Comparison of ENCODE assay signal across 19 cellular contexts in genomic region chr2:174963437-174964400, GRCh38. TPM values are rescaled to one million over a fixed set of nuclear protein-coding genes. Genes with fewer than 3 reads are reported as not detected.
DNase-seq lines count a peak whose midpoint lies in the region; TF ChIP-seq lines count a peak whose summit lies in the region.
"Had no signal": no experiment of that assay in that cellular context is flagged by ENCODE, and none has a peak within 500 bp of the region (broad histone marks: within the 10 kb centered on the region; RNA-seq: fewer than 3 reads in every experiment).

No MANE protein-coding gene starts in this region.

- peaks cover 1% of the 10 kb centered on the region for H3K79me1 ChIP-seq in mesendoderm (ENCODE audit: low read length)

- H3K27ac ChIP-seq in MM.1S (ENCODE audit: low read length) = peak overlapping the region; percentile 50
- peak overlapping the region; percentile 1 for H3K27ac ChIP-seq in mesendoderm (ENCODE audit: low read depth, low read length)
- H3K27ac ChIP-seq: gastroesophageal sphincter, left lung, Peyer's patch, right atrium auricular region, thyroid gland had no signal

- H3K4ac ChIP-seq in mesendoderm (ENCODE audit: low read depth, low read length) = no peak overlapping the region

- peaks cover 2% of the 10 kb centered on the region for H3K9me3 Mint-ChIP-seq in chondrocyte (ENCODE audit: low read depth)
- H3K9me3 Mint-ChIP-seq in type B pancreatic cell = no peaks in the 10 kb centered on the region
- H3K9me3 Mint-ChIP-seq: activated naive CD4-positive, alpha-beta T cell treated with anti-CD3 and anti-CD28 coated beads, Interleukin-2, amount 50 U/mL, for 72 hours had no signal

- DNase-seq in MM.1S = peak; percentile 52
- no peak for DNase-seq in chondrocyte (ENCODE audit: low spot score)
- DNase-seq in mesendoderm = peak; percentile 58
- no peak for DNase-seq in type B pancreatic cell (ENCODE audit: extremely low spot score, unreplicated experiment)
- DNase-seq in GM19240 (ENCODE audit: insufficient read length, low spot score) = no peak
- no peak for DNase-seq in NCI-H748 treated with DMSO at 0.1 percent for 48 hours (lab: John Stamatoyannopoulos, UW)
- DNase-seq in NCI-H128 (lab: John Stamatoyannopoulos, UW; ENCODE audit: unreplicated experiment) = no peak
- DNase-seq: activated CD4-positive, CD25-positive, alpha-beta regulatory T cell treated with anti-CD3 and anti-CD28 coated beads, Interleukin-2, amount 50 U/mL, for 72 hours; left lung; MG63; mucosa of descending colon; NCI-H187; NCI-H2227 treated with DMSO at 0.1 percent for 48 hours; Peyer's patch; stimulated activated naive CD4-positive, alpha-beta T cell; thyroid gland had no signal

- no peak overlapping the region for H4K5ac ChIP-seq in mesendoderm (ENCODE audit: low read length)

- no CpG with 5 or more reads among the region's 7 CpGs for WGBS in mesendoderm (ENCODE audit: extremely low coverage, insufficient coverage, low lambda C conversion rate)

- H3K4me1 Mint-ChIP-seq in chondrocyte (ENCODE audit: low read depth) (peaks cover 56% of the 10 kb centered on the region), type B pancreatic cell (ENCODE audit: unreplicated experiment) (peaks cover 38% of the 10 kb centered on the region)

- H3K9me3 ChIP-seq in MM.1S (replicated peaks; ENCODE audit: insufficient read depth, low read length) = no peaks in the 10 kb centered on the region
- H3K9me3 ChIP-seq: gastroesophageal sphincter, left lung, MG63, mucosa of descending colon, Peyer's patch, right atrium auricular region, thyroid gland had no signal

- H3K27me3 Mint-ChIP-seq in chondrocyte (ENCODE audit: low read depth) (no peaks in the 10 kb centered on the region), type B pancreatic cell (no peaks in the 10 kb centered on the region)

- H3K4me3 ChIP-seq in MM.1S (ENCODE audit: low read length) (peak overlapping the region; percentile 35), mesendoderm (ENCODE audit: low read length) (no peak overlapping the region)
- H3K4me3 ChIP-seq: gastroesophageal sphincter, left lung, MG63, mucosa of descending colon, Peyer's patch, right atrium auricular region, thyroid gland had no signal

- H3K36me3 Mint-ChIP-seq in chondrocyte (ENCODE audit: low read depth) = no peaks in the 10 kb centered on the region
- no peaks in the 10 kb centered on the region for H3K36me3 Mint-ChIP-seq in type B pancreatic cell
- H3K36me3 Mint-ChIP-seq: activated naive CD4-positive, alpha-beta T cell treated with anti-CD3 and anti-CD28 coated beads, Interleukin-2, amount 50 U/mL, for 72 hours had no signal

- no peak overlapping the region for H2BK120ac ChIP-seq in mesendoderm (ENCODE audit: low read depth, low read length)

- no peak overlapping the region for H4K8ac ChIP-seq in mesendoderm (ENCODE audit: low read depth, low read length)

- H3K9me2 ChIP-seq in MM.1S (replicated peaks; ENCODE audit: insufficient read depth, low read length) = no peaks in the 10 kb centered on the region

- TF ChIP-seq CTCF in MM.1S (IDR thresholded peaks at IDR 0.05; ENCODE audit: low read length) (no peak), chondrocyte (IDR thresholded peaks at IDR 0.05) (no peak), type B pancreatic cell (conservative IDR thresholded peaks at IDR 0.05) (no peak)

- peak overlapping the region; percentile 20 for H3K18ac ChIP-seq in mesendoderm (ENCODE audit: low read length)

- no peak overlapping the region for H3K4me3 Mint-ChIP-seq in chondrocyte (ENCODE audit: unreplicated experiment)
- H3K4me3 Mint-ChIP-seq in type B pancreatic cell = no peak overlapping the region

- H2AK5ac ChIP-seq in mesendoderm (ENCODE audit: low read length) = no peak overlapping the region

- no peaks in the 10 kb centered on the region for H4K20me1 ChIP-seq in MM.1S (ENCODE audit: insufficient read depth, low read length)

- peak overlapping the region; percentile 30 for H3K56ac ChIP-seq in mesendoderm (ENCODE audit: low read length)

- H3K9ac ChIP-seq in MM.1S (ENCODE audit: low read length) (no peak overlapping the region), mesendoderm (ENCODE audit: low read length) (no peak overlapping the region)

- H3K4me2 ChIP-seq in MM.1S (ENCODE audit: low read depth, low read length) = peak overlapping the region; percentile 47
- no peak overlapping the region for H3K4me2 ChIP-seq in mesendoderm (ENCODE audit: low read length)

- H3K36me3 ChIP-seq in MM.1S (replicated peaks; ENCODE audit: insufficient read depth, low read length) = no peaks in the 10 kb centered on the region
- no peaks in the 10 kb centered on the region for H3K36me3 ChIP-seq in mesendoderm (ENCODE audit: control insufficient read depth, insufficient read depth, low read length)
- H3K36me3 ChIP-seq: gastroesophageal sphincter, left lung, MG63, Peyer's patch, right atrium auricular region, thyroid gland had no signal

- H3K79me2 ChIP-seq in MM.1S (ENCODE audit: low read length) (no peaks in the 10 kb centered on the region), mesendoderm (ENCODE audit: control insufficient read depth, insufficient read depth, low read length) (peaks cover 27% of the 10 kb centered on the region)

- peak overlapping the region; percentile 5 for H2BK5ac ChIP-seq in mesendoderm (ENCODE audit: low read length)

- H2AFZ ChIP-seq in MM.1S (ENCODE audit: low read length) = peak overlapping the region; percentile 62

- H3F3A ChIP-seq in MM.1S (ENCODE audit: insufficient read depth, low read length) = peaks cover 31% of the 10 kb centered on the region

- no peak overlapping the region for H2BK15ac ChIP-seq in mesendoderm (replicated peaks; ENCODE audit: low read depth)

- H3K27ac Mint-ChIP-seq in chondrocyte (ENCODE audit: unreplicated experiment) (peak overlapping the region; percentile 55), type B pancreatic cell (peak overlapping the region; percentile 4)

- H3K4me1 ChIP-seq in MM.1S (ENCODE audit: low read length) (peaks cover 23% of the 10 kb centered on the region), mesendoderm (ENCODE audit: control insufficient read depth, low read depth, low read length) (peaks cover 14% of the 10 kb centered on the region)
- H3K4me1 ChIP-seq: left lung, Peyer's patch had no signal

- H3K27me3 ChIP-seq in MM.1S (replicated peaks; ENCODE audit: insufficient read depth, low read length) (no peaks in the 10 kb centered on the region), mesendoderm (ENCODE audit: insufficient read depth, low read length, poor library complexity) (no peaks in the 10 kb centered on the region)
- H3K27me3 ChIP-seq: gastroesophageal sphincter, left lung, MG63, Peyer's patch, right atrium auricular region, thyroid gland had no signal

- no peak overlapping the region for H3K23ac ChIP-seq in mesendoderm (ENCODE audit: low read length)

RNA-seq across cellular contexts. Expression of gene CHN1, which starts 41.5 kb away (rescaled TPM):
- total RNA-seq in chondrocyte (18.4 to 66.1 TPM (median 23.1 TPM) in 3 replicates), type B pancreatic cell (ENCODE audit: low replicate concordance) (11.6 and 24.0 TPM in 2 replicates)
- 32.8 TPM for polyA plus RNA-seq in mesendoderm (2013, experiment 1 of 2)
- 32.0 TPM for polyA plus RNA-seq in mesendoderm (2013, experiment 2 of 2)

Comparison
In these comparisons a context has a peak if more than half of its experiments do, and no peak if none do; other contexts are left out.
1. DNase-seq: peak in MM.1S (single experiment) and mesendoderm (single experiment); none in chondrocyte (single experiment), type B pancreatic cell (single experiment), GM19240 (single experiment), NCI-H748 treated with DMSO at 0.1 percent for 48 hours (single experiment) and NCI-H128 (single experiment).